ENCODE assay signal across 13 cellular contexts in the genomic region with DNA sequence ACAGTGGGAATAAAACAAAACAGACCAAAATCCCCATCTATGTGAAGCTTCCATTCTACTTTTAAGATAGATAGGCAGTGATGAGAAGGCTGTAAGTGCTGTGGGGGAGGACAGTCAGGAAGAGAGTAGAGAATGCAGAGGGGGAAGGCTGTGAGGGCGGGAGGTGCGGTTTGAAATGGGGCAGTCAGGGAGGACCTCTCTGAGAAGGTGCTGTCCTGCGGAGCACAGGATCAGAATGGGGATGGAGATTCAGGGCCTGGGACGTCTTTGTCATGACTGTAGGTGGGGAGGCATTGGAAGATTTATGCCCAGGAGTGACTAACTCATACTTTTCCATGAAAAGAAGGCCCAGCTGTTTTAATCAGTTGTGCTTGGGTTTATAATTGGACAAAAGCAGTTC. TPM values are rescaled to one million over a fixed set of nuclear protein-coding genes. Genes with fewer than 3 reads are reported as not detected.
DNase-seq lines count a peak whose midpoint lies in the region; ATAC-seq, FAIRE-seq and TF ChIP-seq lines count a peak whose summit lies in the region.
"Had no signal": no experiment of that assay in that cellular context is flagged by ENCODE, and none has a peak within 500 bp of the region (broad histone marks: within the 10 kb centered on the region; RNA-seq: fewer than 3 reads in every experiment).

No MANE protein-coding gene starts in this region.

- TF ChIP-seq CTCF in gastrocnemius medialis (IDR thresholded peaks at IDR 0.05 in 4 of 5, conservative IDR thresholded peaks at IDR 0.05 in 1 of 5) = no peak

- H3K27me3 ChIP-seq in SJSA1 (replicated peaks) (no peaks in the 10 kb centered on the region), gastrocnemius medialis (no peaks in the 10 kb centered on the region)
- H3K27me3 ChIP-seq: right atrium auricular region had no signal

- peak overlapping the region; percentile 50 for H3K4me3 Mint-ChIP-seq in central memory CD8-positive, alpha-beta T cell

- H3K36me3 Mint-ChIP-seq in central memory CD8-positive, alpha-beta T cell (ENCODE audit: insufficient read depth) = peaks cover 26% of the 10 kb centered on the region

- in situ Hi-C loops in gastrocnemius medialis (cut with MboI; ENCODE audit: low sequenced_read_pairs in 4 of 4) = no loop called here

- H3K4me1 Mint-ChIP-seq in central memory CD8-positive, alpha-beta T cell = peaks cover 78% of the 10 kb centered on the region

- H3K4me1 ChIP-seq in SJSA1 (replicated peaks) (peaks cover 70% of the 10 kb centered on the region), gastrocnemius medialis (peaks cover 16 to 21% of the 10 kb centered on the region in 2 donors)

- DNase-seq in H54 (ENCODE audit: insufficient read length, low spot score) (no peak), SJSA1 (ENCODE audit: low read depth in 1 of 2, low spot score in 2 of 2) (peak in 1 of 2 experiments; percentile 91), gastrocnemius medialis (no peak), CD1c-positive myeloid dendritic cell (ENCODE audit: extremely low spot score) (no peak), AG20443 (ENCODE audit: low spot score) (no peak)
- no peak for DNase-seq in central memory CD8-positive, alpha-beta T cell (ENCODE audit: low spot score in 2 of 2)
- DNase-seq: activated gamma-delta T cell, NCI-H526 treated with DMSO at 0.1 percent for 48 hours had no signal

- TF ChIP-seq POLR2A in H54 (IDR thresholded peaks at IDR 0.05; ENCODE audit: low read depth, low read length) (no peak), gastrocnemius medialis (IDR thresholded peaks at IDR 0.05) (no peak)

- intact Hi-C loops in gastrocnemius medialis (cut with DNase I; ENCODE audit: low total_unique reads) = loop anchor here (10.0 kb wide), 1 partner anchor 86 kb away; no protein-coding TSS in a partner anchor

- peak; percentile 83 for FAIRE-seq in H54 (lab: Jason Lieb, UNC)
- FAIRE-seq: G401.6 had no signal

- H3K27ac ChIP-seq in SJSA1 (peak overlapping the region; percentile 61), gastrocnemius medialis (peak overlapping the region; percentile 71 to 79 (median 76))

- peaks cover 16% of the 10 kb centered on the region; the same call in 1 of the 2 replicates for H3K36me3 ChIP-seq in SJSA1
- H3K36me3 ChIP-seq in gastrocnemius medialis = no peaks in the 10 kb centered on the region
- H3K36me3 ChIP-seq: right atrium auricular region had no signal

- peak overlapping the region; percentile 61 for H3K27ac Mint-ChIP-seq in central memory CD8-positive, alpha-beta T cell (ENCODE audit: low read depth)

- H3K9me3 ChIP-seq in SJSA1 (replicated peaks) = peaks cover 5% of the 10 kb centered on the region; the same call in 1 of the 2 replicates
- no peaks in the 10 kb centered on the region for H3K9me3 ChIP-seq in gastrocnemius medialis
- H3K9me3 ChIP-seq: right atrium auricular region had no signal

- H3K4me3 ChIP-seq in SJSA1 (no peak overlapping the region), gastrocnemius medialis (no peak overlapping the region)
- H3K4me3 ChIP-seq: right atrium auricular region had no signal

- ATAC-seq in central memory CD8-positive, alpha-beta T cell (replicated peaks; ENCODE audit: extremely low read depth, poor library complexity, severe bottlenecking) = no peak
- ATAC-seq in gastrocnemius medialis = no peak
- no peak for ATAC-seq in GM21717 (IDR thresholded peaks at IDR 0.05; ENCODE audit: unreplicated experiment)
- ATAC-seq in GM19035 (IDR thresholded peaks at IDR 0.05; ENCODE audit: unreplicated experiment) = no peak

- no peaks in the 10 kb centered on the region for H3K27me3 Mint-ChIP-seq in central memory CD8-positive, alpha-beta T cell

- H3K9me3 Mint-ChIP-seq in central memory CD8-positive, alpha-beta T cell = no peaks in the 10 kb centered on the region

RNA-seq across cellular contexts. Expression of gene GPR183, which starts 3.9 kb away (rescaled TPM):
- 49.6 and 49.7 TPM in 2 replicates for total RNA-seq in SJSA1 (2014; rRNA removed; shearing (Covaris generic))
- total RNA-seq in gastrocnemius medialis = 1 to 10 TPM in 3 of 4 donors, under 1 TPM in 1; 0.49 to 3.4 (median 2.5) TPM

RNA-seq across cellular contexts. Expression of gene GPR18, which starts 53.0 kb away (rescaled TPM):
- total RNA-seq in SJSA1 (2014; rRNA removed; shearing (Covaris generic)) = not detected in 2 replicates
- not detected for total RNA-seq in gastrocnemius medialis
- total RNA-seq: epithelial cell of proximal tubule had no signal

Comparison
In these comparisons a context has a peak if more than half of its experiments do, and no peak if none do; other contexts are left out.
1. RNA of gene GPR183, which starts 3.9 kb away (total RNA-seq): 49.6 to 49.7 TPM in SJSA1; 0.49 to 3.4 TPM in gastrocnemius medialis; every median in the first group is over 10 times any median in the second.